In genomic region chr21:45289655-45290515, GRCh38 we compare ENCODE assay signal across 10 cellular contexts. TPM values are rescaled to one million over a fixed set of nuclear protein-coding genes. Genes with fewer than 3 reads are reported as not detected.
A peak's percentile ranks its signal among the peaks of the same experiment; 100 is the strongest.
DNase-seq lines count a peak whose midpoint lies in the region; ATAC-seq and TF ChIP-seq lines count a peak whose summit lies in the region.
"Had no signal": no experiment of that assay in that cellular context is flagged by ENCODE, and none has a peak within 500 bp of the region (broad histone marks: within the 10 kb centered on the region; RNA-seq: fewer than 3 reads in every experiment).

No MANE protein-coding gene starts in this region.

- intact Hi-C loops in activated CD8-positive, alpha-beta T cell treated with anti-CD3 and anti-CD28 coated beads for 36 hours (cut with micrococcal nuclease), result loop anchor here (5.0 to 10.0 kb wide), 2 partner anchors 147 to 535 kb away; no protein-coding TSS in a partner anchor
- intact Hi-C loops in tibial artery (cut with DNase I; ENCODE audit: low total_unique reads), result loop anchor here (10.0 kb wide), 2 partner anchors 115 to 345 kb away; partner anchors contain the start of genes COL18A1 and SLX9

- DNase-seq in activated naive CD8-positive, alpha-beta T cell treated with anti-CD3 and anti-CD28 coated beads for 36 hours, result no peak
- DNase-seq in activated CD8-positive, alpha-beta T cell treated with anti-CD3 and anti-CD28 coated beads for 36 hours, result no peak
- peak in 1 of 2 donors; percentile 49 for DNase-seq in foreskin fibroblast
- peak; percentile 17 to 54 for DNase-seq in tibial artery
- no peak for DNase-seq in NCI-H1048 (lab: John Stamatoyannopoulos, UW)
- DNase-seq in NCI-H1092 (lab: John Stamatoyannopoulos, UW), result no peak
- DNase-seq: activated CD4-positive, alpha-beta T cell treated with anti-CD3 and anti-CD28 coated beads, Interleukin-2, amount 50 U/mL, for 48 hours had no signal

- no peaks in the 10 kb centered on the region for H3K9me3 ChIP-seq in tibial artery

- CTCF ChIA-PET in activated CD8-positive, alpha-beta T cell treated with anti-CD3 and anti-CD28 coated beads for 36 hours (lab: Charles Lee), result interaction anchor here (1.1 to 3.0 kb wide), 5 partner anchors 19 to 151 kb away, joined by 3 to 10 read pairs (median 5); no protein-coding TSS in a partner anchor

- peak overlapping the region in 1 of 2 donors; percentile 98 for H3K27ac ChIP-seq in tibial artery

- TF ChIP-seq CTCF in activated CD8-positive, alpha-beta T cell treated with anti-CD3 and anti-CD28 coated beads for 36 hours (IDR thresholded peaks at IDR 0.05), result no peak
- TF ChIP-seq CTCF in foreskin fibroblast (IDR thresholded peaks at IDR 0.05; ENCODE audit: low read depth, low read length) (peak; percentile 39), tibial artery (IDR thresholded peaks at IDR 0.05) (peak in 1 of 2 experiments; percentile 11)

- POLR2A ChIA-PET in activated CD8-positive, alpha-beta T cell treated with anti-CD3 and anti-CD28 coated beads for 36 hours (lab: Charles Lee), result interaction anchor here (0.6 to 1.0 kb wide), 3 partner anchors 10 to 62 kb away, joined by 3 to 6 read pairs (median 3); no protein-coding TSS in a partner anchor

- H3K36me3 Mint-ChIP-seq in activated naive CD8-positive, alpha-beta T cell, result peaks cover 2% of the 10 kb centered on the region
- H3K36me3 Mint-ChIP-seq in activated naive CD8-positive, alpha-beta T cell treated with anti-CD3 and anti-CD28 coated beads for 36 hours, result no peaks in the 10 kb centered on the region
- H3K36me3 Mint-ChIP-seq in activated CD8-positive, alpha-beta T cell treated with anti-CD3 and anti-CD28 coated beads for 36 hours (ENCODE audit: low read depth), result peaks cover 2% of the 10 kb centered on the region

- ATAC-seq in activated CD8-positive, alpha-beta T cell treated with anti-CD3 and anti-CD28 coated beads for 36 hours, result no peak
- no peak for ATAC-seq in GM19455 (IDR thresholded peaks at IDR 0.05; ENCODE audit: unreplicated experiment)

- H3K4me3 Mint-ChIP-seq in activated naive CD8-positive, alpha-beta T cell, result peak overlapping the region; percentile 65
- H3K4me3 Mint-ChIP-seq in activated naive CD8-positive, alpha-beta T cell treated with anti-CD3 and anti-CD28 coated beads for 36 hours, result no peak overlapping the region
- peak overlapping the region; percentile 7 for H3K4me3 Mint-ChIP-seq in activated CD8-positive, alpha-beta T cell treated with anti-CD3 and anti-CD28 coated beads for 36 hours

- H3K4me3 ChIP-seq in foreskin fibroblast (ENCODE audit: low read depth in 1 of 2, low read length in 2 of 2) (no peak overlapping the region), tibial artery (no peak overlapping the region)

- peaks cover 10 to 63% (median 57%) of the 10 kb centered on the region in 4 donors for H3K4me1 ChIP-seq in tibial artery

- H3K36me3 ChIP-seq in tibial artery, result peaks cover 11 to 12% (median 12%) of the 10 kb centered on the region in 3 donors

- no peaks in the 10 kb centered on the region for H3K9me3 Mint-ChIP-seq in activated naive CD8-positive, alpha-beta T cell (ENCODE audit: low read depth)
- H3K9me3 Mint-ChIP-seq in activated naive CD8-positive, alpha-beta T cell treated with anti-CD3 and anti-CD28 coated beads for 36 hours, result no peaks in the 10 kb centered on the region
- H3K9me3 Mint-ChIP-seq in activated CD8-positive, alpha-beta T cell treated with anti-CD3 and anti-CD28 coated beads for 36 hours, result no peaks in the 10 kb centered on the region

- peaks cover 28% of the 10 kb centered on the region for H3K4me1 Mint-ChIP-seq in activated naive CD8-positive, alpha-beta T cell (ENCODE audit: low read depth)
- peaks cover 11% of the 10 kb centered on the region for H3K4me1 Mint-ChIP-seq in activated naive CD8-positive, alpha-beta T cell treated with anti-CD3 and anti-CD28 coated beads for 36 hours
- H3K4me1 Mint-ChIP-seq in activated CD8-positive, alpha-beta T cell treated with anti-CD3 and anti-CD28 coated beads for 36 hours (ENCODE audit: low read depth), result peaks cover 9% of the 10 kb centered on the region

- H3K27me3 ChIP-seq in tibial artery, result no peaks in the 10 kb centered on the region
- H3K27me3 ChIP-seq: dorsolateral prefrontal cortex had no signal

- peak overlapping the region; percentile 73 for H3K27ac Mint-ChIP-seq in activated naive CD8-positive, alpha-beta T cell
- H3K27ac Mint-ChIP-seq in activated naive CD8-positive, alpha-beta T cell treated with anti-CD3 and anti-CD28 coated beads for 36 hours, result no peak overlapping the region
- H3K27ac Mint-ChIP-seq in activated CD8-positive, alpha-beta T cell treated with anti-CD3 and anti-CD28 coated beads for 36 hours, result no peak overlapping the region

- H3K27me3 Mint-ChIP-seq in activated naive CD8-positive, alpha-beta T cell, result no peaks in the 10 kb centered on the region
- peaks cover 5% of the 10 kb centered on the region for H3K27me3 Mint-ChIP-seq in activated naive CD8-positive, alpha-beta T cell treated with anti-CD3 and anti-CD28 coated beads for 36 hours
- H3K27me3 Mint-ChIP-seq in activated CD8-positive, alpha-beta T cell treated with anti-CD3 and anti-CD28 coated beads for 36 hours, result no peaks in the 10 kb centered on the region

RNA-seq across cellular contexts. Expression of gene POFUT2, which starts 2.2 kb away (rescaled TPM):
- total RNA-seq in activated naive CD8-positive, alpha-beta T cell treated with anti-CD3 and anti-CD28 coated beads for 36 hours, result 10 to 100 TPM; 11.6 to 13.3 TPM
- total RNA-seq in activated CD8-positive, alpha-beta T cell treated with anti-CD3 and anti-CD28 coated beads for 36 hours, result 10 to 100 TPM; 11.7 to 12.4 TPM

Comparison
In these comparisons a context has a peak if more than half of its experiments do, and no peak if none do; other contexts are left out.
1. DNase-seq: peak in tibial artery (2 of 2); none in activated naive CD8-positive, alpha-beta T cell treated with anti-CD3 and anti-CD28 coated beads for 36 hours (single experiment), activated CD8-positive, alpha-beta T cell treated with anti-CD3 and anti-CD28 coated beads for 36 hours (single experiment), NCI-H1048 (single experiment) and NCI-H1092 (single experiment).